ENCODE assay signal across 15 cellular contexts in genomic region chr18:6547476-6547875, GRCh38.
DNase-seq lines count a peak whose midpoint lies in the region; ATAC-seq and TF ChIP-seq lines count a peak whose summit lies in the region.
"Had no signal": no experiment of that assay in that cellular context is flagged by ENCODE, and none has a peak within 500 bp of the region (broad histone marks: within the 10 kb centered on the region; RNA-seq: fewer than 3 reads in every experiment).

No MANE protein-coding gene starts in this region.

- no peak for TF ChIP-seq POLR2A in breast epithelium (IDR thresholded peaks at IDR 0.05)

- H3K4me3 ChIP-seq in mammary epithelial cell (replicated peaks in 1 of 3; ENCODE audit: insufficient read depth in 1 of 3, low read depth in 2 of 3, low read length in 3 of 3) = no peak overlapping the region
- H3K4me3 ChIP-seq in breast epithelium = no peak overlapping the region
- H3K4me3 ChIP-seq in epithelial cell of esophagus (ENCODE audit: low read length) = no peak overlapping the region
- H3K4me3 ChIP-seq: A549 had no signal

- no peak for ATAC-seq in HG03280 (IDR thresholded peaks at IDR 0.05; ENCODE audit: unreplicated experiment)
- ATAC-seq: A549 had no signal

- BruUV-seq in mammary epithelial cell (replicated peaks; lab: Mats Ljungman, UMichigan) = no TSS peak

- H3K4me1 ChIP-seq in mammary epithelial cell (ENCODE audit: insufficient read depth, low read length) = no peaks in the 10 kb centered on the region
- no peaks in the 10 kb centered on the region for H3K4me1 ChIP-seq in breast epithelium
- H3K4me1 ChIP-seq: A549 had no signal

- H3K36me3 ChIP-seq in mammary epithelial cell (ENCODE audit: insufficient read depth, low read length) (no peaks in the 10 kb centered on the region), breast epithelium (no peaks in the 10 kb centered on the region)

- H3K9ac ChIP-seq in mammary epithelial cell (ENCODE audit: insufficient read depth, low read length) = no peak overlapping the region

- dilution Hi-C loops in mammary epithelial cell (cut with HindIII; ENCODE audit: low sequenced_read_pairs) = no loop called here

- H3K9me3 ChIP-seq in mammary epithelial cell (replicated peaks; ENCODE audit: insufficient read depth, low read length) (no peaks in the 10 kb centered on the region), breast epithelium (no peaks in the 10 kb centered on the region)
- H3K9me3 ChIP-seq: A549 had no signal

- CTCF ChIA-PET in mammary epithelial cell (lab: Charles Lee; ENCODE audit: low non-redundant PET) = no interaction called here

- H3K27me3 ChIP-seq in mammary epithelial cell (ENCODE audit: insufficient read depth, low read length) (no peaks in the 10 kb centered on the region), breast epithelium (no peaks in the 10 kb centered on the region)

- H3K27ac ChIP-seq in mammary epithelial cell (ENCODE audit: insufficient read depth, low read depth, low read length) (no peak overlapping the region), breast epithelium (no peak overlapping the region)
- H3K27ac ChIP-seq: A549 had no signal

- in situ Hi-C loops in mammary epithelial cell (cut with MboI; ENCODE audit: low sequenced_read_pairs in 2 of 2) = loop anchor here (10.0 to 25.0 kb wide), 2 partner anchors 337 to 640 kb away; no protein-coding TSS in a partner anchor

- intact Hi-C loops in mammary epithelial cell (cut with micrococcal nuclease) (loop anchor here (5.0 kb wide), 1 partner anchor 200 kb away; no protein-coding TSS in a partner anchor), breast epithelium (cut with DNase I; ENCODE audit: low total_unique reads) (no loop called here)

- WGBS in mammary epithelial cell (ENCODE audit: low coverage, missing lambda C conversion rate) = 6% methylated on average over 1 of the region's 1 CpG

- no peaks in the 10 kb centered on the region for H4K20me1 ChIP-seq in mammary epithelial cell (ENCODE audit: insufficient read depth, low read length)

- DNase-seq in mammary epithelial cell = peak; percentile 75
- no peak for DNase-seq in breast epithelium (ENCODE audit: low spot score in 2 of 2)
- peak; percentile 86 for DNase-seq in NCI-H748 treated with DMSO at 0.1 percent for 48 hours (lab: John Stamatoyannopoulos, UW)
- peak; percentile 10 for DNase-seq in epithelial cell of esophagus (ENCODE audit: low read depth)
- no peak for DNase-seq in NCI-H2029 treated with DMSO at 0.1 percent for 48 hours (lab: John Stamatoyannopoulos, UW)
- no peak for DNase-seq in NCI-H1436 (lab: John Stamatoyannopoulos, UW)
- no peak for DNase-seq in AG20443 (ENCODE audit: low spot score)
- DNase-seq: C1 segment of cervical spinal cord; H9; NCI-H187 treated with DMSO at 0.1 percent for 48 hours; NCI-H526; NK-92 treated with Interleukin-12 subunit alpha and Interleukin-12 subunit beta, amount 100 ng/mL, for 24 hours; RPMI8226 had no signal

- H2AFZ ChIP-seq in mammary epithelial cell (ENCODE audit: low read depth, low read length) = no peak overlapping the region

- H3K79me2 ChIP-seq in mammary epithelial cell (ENCODE audit: insufficient read depth, low read length) = no peaks in the 10 kb centered on the region

- TF ChIP-seq CTCF in mammary epithelial cell (conservative IDR thresholded peaks at IDR 0.05 in 1 of 2, IDR thresholded peaks at IDR 0.05 in 1 of 2; ENCODE audit: extremely low read depth in 1 of 2, insufficient read depth in 1 of 2, low read depth in 1 of 2, low read length in 2 of 2) (no peak), breast epithelium (IDR thresholded peaks at IDR 0.05) (no peak), epithelial cell of esophagus (IDR thresholded peaks at IDR 0.05; ENCODE audit: insufficient read depth, low read depth, low read length, missing control alignments) (no peak)

- H3K4me2 ChIP-seq in mammary epithelial cell (ENCODE audit: insufficient read depth, low read depth, low read length) = no peak overlapping the region
- H3K4me2 ChIP-seq: A549 had no signal

Comparison
In these comparisons a context has a peak if more than half of its experiments do, and no peak if none do; other contexts are left out.
1. DNase-seq: peak in mammary epithelial cell (single experiment), NCI-H748 treated with DMSO at 0.1 percent for 48 hours (single experiment) and epithelial cell of esophagus (single experiment); none in breast epithelium (0 of 2), NCI-H2029 treated with DMSO at 0.1 percent for 48 hours (single experiment), NCI-H1436 (single experiment) and AG20443 (single experiment).